ENCODE assay signal across 25 cellular contexts in the genomic region with DNA sequence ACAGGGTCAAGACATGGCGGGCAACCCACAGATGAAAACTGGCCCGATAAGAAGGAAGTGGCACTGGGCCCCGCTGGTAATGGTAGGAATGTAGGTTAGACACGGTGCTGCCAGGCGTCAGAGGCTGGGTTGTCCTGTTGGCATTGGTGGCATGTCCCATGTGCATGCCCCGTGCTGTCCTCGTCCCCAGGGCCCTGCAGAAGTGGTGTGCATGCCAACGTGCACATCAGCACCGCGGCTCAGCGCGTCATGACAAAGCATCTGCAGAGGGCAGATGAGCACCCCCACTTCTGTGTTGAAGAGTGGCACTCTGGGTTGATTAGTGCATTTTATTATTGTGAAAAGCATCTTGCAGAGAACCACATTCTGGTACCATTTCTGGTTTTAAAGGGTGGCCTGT.
"Had no signal": no experiment of that assay in that cellular context is flagged by ENCODE, and none has a peak within 500 bp of the region (broad histone marks: within the 10 kb centered on the region; RNA-seq: fewer than 3 reads in every experiment).

No MANE protein-coding gene starts in this region.

- H3K27ac ChIP-seq: adrenal gland, brain microvascular endothelial cell, gastroesophageal sphincter, pancreas, right atrium auricular region, thoracic aorta, vagina had no signal

- H3K27me3 ChIP-seq: adrenal gland, brain microvascular endothelial cell, gastroesophageal sphincter, pancreas, right atrium auricular region, vagina had no signal

- H3K9me3 Mint-ChIP-seq: activated CD4-positive, alpha-beta memory T cell treated with anti-CD3 and anti-CD28 coated beads, Interleukin-2, amount 10 ng/mL, durations not matched to agents 7 days and 5 days; activated CD4-positive, alpha-beta T cell treated with anti-CD3 and anti-CD28 coated beads, Interleukin-2, amount 10 ng/mL, durations not matched to agents 7 days and 5 days; activated naive CD8-positive, alpha-beta T cell treated with anti-CD3 and anti-CD28 coated beads for 36 hours; activated T-cell treated with anti-CD3 and anti-CD28 coated beads, Interleukin-2, amount 50 U/mL, for 72 hours; effector memory CD8-positive, alpha-beta T cell; memory B cell; nephron; stimulated activated naive CD8-positive, alpha-beta T cell treated with anti-CD3 and anti-CD28 coated beads, Interleukin-15, Interleukin-2, amounts not matched to agents 100 ng/mL and 50 ng/mL, for 24 hours; type B pancreatic cell had no signal

- H3K27me3 Mint-ChIP-seq: activated CD4-positive, alpha-beta memory T cell treated with anti-CD3 and anti-CD28 coated beads, Interleukin-2, amount 10 ng/mL, durations not matched to agents 7 days and 5 days; activated CD4-positive, alpha-beta T cell treated with anti-CD3 and anti-CD28 coated beads, Interleukin-2, amount 10 ng/mL, durations not matched to agents 7 days and 5 days; activated naive CD8-positive, alpha-beta T cell treated with anti-CD3 and anti-CD28 coated beads for 36 hours; effector memory CD8-positive, alpha-beta T cell; memory B cell; stimulated activated naive CD8-positive, alpha-beta T cell treated with anti-CD3 and anti-CD28 coated beads, Interleukin-15, Interleukin-2, amounts not matched to agents 100 ng/mL and 50 ng/mL, for 24 hours; type B pancreatic cell had no signal

- H3K4me1 Mint-ChIP-seq: activated CD4-positive, alpha-beta memory T cell treated with anti-CD3 and anti-CD28 coated beads, Interleukin-2, amount 10 ng/mL, durations not matched to agents 7 days and 5 days; activated CD4-positive, alpha-beta T cell treated with anti-CD3 and anti-CD28 coated beads, Interleukin-2, amount 10 ng/mL, durations not matched to agents 7 days and 5 days; activated naive CD8-positive, alpha-beta T cell treated with anti-CD3 and anti-CD28 coated beads for 36 hours; memory B cell; nephron had no signal

- H3K4me3 Mint-ChIP-seq: activated CD4-positive, alpha-beta memory T cell treated with anti-CD3 and anti-CD28 coated beads, Interleukin-2, amount 10 ng/mL, durations not matched to agents 7 days and 5 days; activated CD4-positive, alpha-beta T cell treated with anti-CD3 and anti-CD28 coated beads, Interleukin-2, amount 10 ng/mL, durations not matched to agents 7 days and 5 days; activated naive CD8-positive, alpha-beta T cell treated with anti-CD3 and anti-CD28 coated beads for 36 hours; activated T-cell treated with anti-CD3 and anti-CD28 coated beads, Interleukin-2, amount 50 U/mL, for 72 hours; effector memory CD8-positive, alpha-beta T cell; memory B cell; nephron; stimulated activated naive CD8-positive, alpha-beta T cell treated with anti-CD3 and anti-CD28 coated beads, Interleukin-15, Interleukin-2, amounts not matched to agents 100 ng/mL and 50 ng/mL, for 24 hours; type B pancreatic cell had no signal

- DNase-seq: activated CD4-positive, alpha-beta memory T cell treated with anti-CD3 and anti-CD28 coated beads, Interleukin-2, amount 10 ng/mL, durations not matched to agents 7 days and 5 days; activated CD4-positive, alpha-beta T cell treated with anti-CD3 and anti-CD28 coated beads for 1 hour; activated CD4-positive, alpha-beta T cell treated with anti-CD3 and anti-CD28 coated beads, Interleukin-2, amount 10 ng/mL, durations not matched to agents 7 days and 5 days; activated naive CD4-positive, alpha-beta T cell; activated naive CD8-positive, alpha-beta T cell treated with anti-CD3 and anti-CD28 coated beads for 36 hours; activated T-cell treated with anti-CD3 and anti-CD28 coated beads, Interleukin-2, amount 50 U/mL, for 72 hours; adrenal gland; brain microvascular endothelial cell; cortex of kidney; effector memory CD8-positive, alpha-beta T cell; erythroblast; hippocampal formation; stimulated activated CD4-positive, alpha-beta T cell treated with anti-CD3 and anti-CD28 coated beads, Interleukin-12 subunit alpha, Interleukin-12 subunit beta, amount 100 ng/mL, for 4 hours; stimulated activated CD4-positive, alpha-beta T cell treated with anti-CD3 and anti-CD28 coated beads, Interleukin-4, amount 100 ng/mL, for 1 hour; T-helper 2 cell had no signal

- H3K9me3 ChIP-seq: adrenal gland, gastroesophageal sphincter, pancreas, right atrium auricular region, thoracic aorta, vagina had no signal

- ATAC-seq: activated T-cell treated with anti-CD3 and anti-CD28 coated beads, Interleukin-2, amount 50 U/mL, for 72 hours; effector memory CD8-positive, alpha-beta T cell; gastroesophageal sphincter; pancreas had no signal

- H3K4me3 ChIP-seq: adrenal gland, gastroesophageal sphincter, pancreas, right atrium auricular region, thoracic aorta, vagina had no signal

- H3K27ac Mint-ChIP-seq: activated CD4-positive, alpha-beta memory T cell treated with anti-CD3 and anti-CD28 coated beads, Interleukin-2, amount 10 ng/mL, durations not matched to agents 7 days and 5 days; activated CD4-positive, alpha-beta T cell treated with anti-CD3 and anti-CD28 coated beads, Interleukin-2, amount 10 ng/mL, durations not matched to agents 7 days and 5 days; activated naive CD8-positive, alpha-beta T cell treated with anti-CD3 and anti-CD28 coated beads for 36 hours; activated T-cell treated with anti-CD3 and anti-CD28 coated beads, Interleukin-2, amount 50 U/mL, for 72 hours; memory B cell; stimulated activated naive CD8-positive, alpha-beta T cell treated with anti-CD3 and anti-CD28 coated beads, Interleukin-15, Interleukin-2, amounts not matched to agents 100 ng/mL and 50 ng/mL, for 24 hours had no signal

- H3K4me1 ChIP-seq: adrenal gland, gastroesophageal sphincter, pancreas, right atrium auricular region, vagina had no signal

- FAIRE-seq: astrocyte, pancreas had no signal
